Comparison of ENCODE assay signal across 1 cellular context in genomic region chr12:63917864-63918742, GRCh38.
TF ChIP-seq lines count a peak whose summit lies in the region.

No MANE protein-coding gene starts in this region.

TF ChIP-seq in HepG2, 621 proteins besides CTCF, POLR2A, EP300 and RAD21 (continued from another document):
- TF ChIP-seq MYNN (CRISPR knock-in tag; IDR thresholded peaks at IDR 0.05; ENCODE audit: low read depth) (no peak), PREB (CRISPR knock-in tag; IDR thresholded peaks at IDR 0.05) (no peak), KMT2A (CRISPR knock-in tag; IDR thresholded peaks at IDR 0.05) (no peak), TEAD2 (CRISPR knock-in tag; IDR thresholded peaks at IDR 0.05) (no peak), ZNF678 (CRISPR knock-in tag; IDR thresholded peaks at IDR 0.05) (no peak), ELF3 (CRISPR knock-in tag; IDR thresholded peaks at IDR 0.05) (no peak), ZNF552 (CRISPR knock-in tag; IDR thresholded peaks at IDR 0.05; ENCODE audit: borderline replicate concordance) (no peak), ZNF670 (CRISPR knock-in tag; IDR thresholded peaks at IDR 0.05; ENCODE audit: borderline replicate concordance) (no peak), MED1 (CRISPR knock-in tag; IDR thresholded peaks at IDR 0.05) (peak; percentile 71), ZNF619 (CRISPR knock-in tag; IDR thresholded peaks at IDR 0.05) (no peak), MED8 (CRISPR knock-in tag; IDR thresholded peaks at IDR 0.05; ENCODE audit: insufficient replicate concordance) (no peak), NKX3-1 (CRISPR knock-in tag; IDR thresholded peaks at IDR 0.05) (no peak), FOSL2 (CRISPR knock-in tag; IDR thresholded peaks at IDR 0.05) (peak; percentile 91), ZNF232 (CRISPR knock-in tag; IDR thresholded peaks at IDR 0.05; ENCODE audit: borderline replicate concordance) (no peak), ZNF576 (CRISPR knock-in tag; IDR thresholded peaks at IDR 0.05) (no peak), MXI1 (IDR thresholded peaks at IDR 0.05; ENCODE audit: borderline replicate concordance, low read depth, low read length) (0 out of 3 replicates have a peak, but pooled peaks have one; percentile 17), TBX2 (CRISPR knock-in tag; IDR thresholded peaks at IDR 0.05; ENCODE audit: borderline replicate concordance) (no peak; the same call in 1 of the 2 replicates), MAFK (conservative IDR thresholded peaks at IDR 0.05 in 1 of 2, IDR thresholded peaks at IDR 0.05 in 1 of 2; ENCODE audit: low read length in 2 of 2) (no peak), ZBTB25 (CRISPR knock-in tag; IDR thresholded peaks at IDR 0.05) (0 out of 2 replicates have a peak, but pooled peaks have one; percentile 19), JUNB (CRISPR knock-in tag; IDR thresholded peaks at IDR 0.05; ENCODE audit: borderline replicate concordance) (peak; percentile 19; the same call in 1 of the 2 replicates), CENPT (CRISPR knock-in tag; IDR thresholded peaks at IDR 0.05; ENCODE audit: low read depth) (no peak), ZNF496 (CRISPR knock-in tag; IDR thresholded peaks at IDR 0.05; ENCODE audit: insufficient replicate concordance) (no peak), ZNF224 (CRISPR knock-in tag; IDR thresholded peaks at IDR 0.05) (no peak), ZNF430 (CRISPR knock-in tag; IDR thresholded peaks at IDR 0.05) (no peak), ZBTB21 (CRISPR knock-in tag; IDR thresholded peaks at IDR 0.05) (no peak), THYN1 (CRISPR knock-in tag; IDR thresholded peaks at IDR 0.05; ENCODE audit: borderline replicate concordance, low read depth) (no peak), ZNF446 (CRISPR knock-in tag; IDR thresholded peaks at IDR 0.05) (no peak), ETV6 (CRISPR knock-in tag; conservative IDR thresholded peaks at IDR 0.05) (no peak)
- TF ChIP-seq, protein P1, sequence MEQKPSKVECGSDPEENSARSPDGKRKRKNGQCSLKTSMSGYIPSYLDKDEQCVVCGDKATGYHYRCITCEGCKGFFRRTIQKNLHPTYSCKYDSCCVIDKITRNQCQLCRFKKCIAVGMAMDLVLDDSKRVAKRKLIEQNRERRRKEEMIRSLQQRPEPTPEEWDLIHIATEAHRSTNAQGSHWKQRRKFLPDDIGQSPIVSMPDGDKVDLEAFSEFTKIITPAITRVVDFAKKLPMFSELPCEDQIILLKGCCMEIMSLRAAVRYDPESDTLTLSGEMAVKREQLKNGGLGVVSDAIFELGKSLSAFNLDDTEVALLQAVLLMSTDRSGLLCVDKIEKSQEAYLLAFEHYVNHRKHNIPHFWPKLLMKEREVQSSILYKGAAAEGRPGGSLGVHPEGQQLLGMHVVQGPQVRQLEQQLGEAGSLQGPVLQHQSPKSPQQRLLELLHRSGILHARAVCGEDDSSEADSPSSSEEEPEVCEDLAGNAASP (CRISPR knock-in tag; IDR thresholded peaks at IDR 0.05; ENCODE audit: borderline replicate concordance), result no peak
